Comparison of ENCODE assay signal across 28 cellular contexts in the genomic region with DNA sequence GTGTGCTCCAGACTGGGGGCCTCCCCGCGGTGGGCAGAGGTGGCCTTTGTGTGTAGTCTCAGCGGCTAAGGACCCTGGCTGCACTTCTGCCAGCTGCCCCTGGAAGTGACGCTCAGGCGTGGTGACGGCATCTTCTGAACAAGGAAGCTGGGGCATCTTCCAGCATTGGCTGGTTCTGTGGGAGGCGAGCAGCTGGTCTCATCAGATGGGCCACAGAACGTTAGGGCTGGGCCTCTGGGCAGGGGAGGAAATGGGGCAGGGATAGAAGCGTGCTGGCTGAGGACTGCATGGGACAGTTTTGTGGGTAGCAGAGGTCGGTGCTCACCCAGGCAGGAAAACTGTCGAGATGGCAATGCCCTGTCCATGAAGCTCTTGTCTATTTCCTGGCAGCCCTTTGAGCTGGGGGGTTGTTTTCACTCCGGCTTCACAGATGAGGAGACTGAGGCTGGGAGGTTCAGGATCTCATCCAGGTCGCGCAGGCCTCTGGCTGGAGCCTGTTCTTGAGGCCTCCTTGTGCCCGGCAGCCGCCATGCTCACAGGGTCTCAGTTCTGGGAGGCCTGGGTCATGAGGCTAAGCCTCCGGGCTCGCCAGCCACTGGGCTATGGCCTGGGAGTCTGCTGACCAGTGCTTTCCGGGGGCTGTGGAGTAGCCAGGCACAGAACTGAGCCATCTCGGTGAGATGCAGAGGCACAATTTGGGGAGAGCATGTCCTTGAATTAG. TPM values are rescaled to one million over a fixed set of nuclear protein-coding genes. Genes with fewer than 3 reads are reported as not detected.
DNase-seq lines count a peak whose midpoint lies in the region; ATAC-seq and TF ChIP-seq lines count a peak whose summit lies in the region.
"Had no signal": no experiment of that assay in that cellular context is flagged by ENCODE, and none has a peak within 500 bp of the region (broad histone marks: within the 10 kb centered on the region; RNA-seq: fewer than 3 reads in every experiment).

No MANE protein-coding gene starts in this region.

- H3K36me3 ChIP-seq in PC-9 (ENCODE audit: low read depth) = no peaks in the 10 kb centered on the region
- H3K36me3 ChIP-seq: prostate gland had no signal

- no TSS peak for BruUV-seq in PC-9 (replicated peaks; lab: Mats Ljungman, UMichigan)

- H3K27me3 Mint-ChIP-seq in activated naive CD8-positive, alpha-beta T cell treated with anti-CD3 and anti-CD28 coated beads, Interleukin-2, amount 50 U/mL, for 24 hours = no peaks in the 10 kb centered on the region
- H3K27me3 Mint-ChIP-seq in natural killer cell treated with Interleukin-12 subunit alpha and Interleukin-12 subunit beta and Interleukin-15 and Interleukin-18, amount 100 ng/mL, for 72 hours = no peaks in the 10 kb centered on the region
- H3K27me3 Mint-ChIP-seq: CD4-positive, alpha-beta T cell had no signal

- H3K4me1 Mint-ChIP-seq in activated naive CD8-positive, alpha-beta T cell treated with anti-CD3 and anti-CD28 coated beads, Interleukin-2, amount 50 U/mL, for 24 hours = peaks cover 61% of the 10 kb centered on the region
- peaks cover 58 to 79% of the 10 kb centered on the region in 2 donors for H3K4me1 Mint-ChIP-seq in natural killer cell treated with Interleukin-12 subunit alpha and Interleukin-12 subunit beta and Interleukin-15 and Interleukin-18, amount 100 ng/mL, for 72 hours (ENCODE audit: low read depth in 2 of 2)
- H3K4me1 Mint-ChIP-seq: endodermal cell had no signal

- no peak for TF ChIP-seq CTCF in PC-9 (conservative IDR thresholded peaks at IDR 0.05)

- H3K27ac Mint-ChIP-seq in activated naive CD8-positive, alpha-beta T cell treated with anti-CD3 and anti-CD28 coated beads, Interleukin-2, amount 50 U/mL, for 24 hours = peak overlapping the region; percentile 72
- peak overlapping the region; percentile 31 to 95 for H3K27ac Mint-ChIP-seq in natural killer cell treated with Interleukin-12 subunit alpha and Interleukin-12 subunit beta and Interleukin-15 and Interleukin-18, amount 100 ng/mL, for 72 hours
- H3K27ac Mint-ChIP-seq: activated T-cell treated with anti-CD3 and anti-CD28 coated beads, Interleukin-2, amount 50 U/mL, for 72 hours; CD4-positive, alpha-beta T cell; endodermal cell; T-helper 2 cell treated with Interferon-gamma antibody and Interleukin-4, amounts not matched to agents 5 μg/mL and 100 μg/mL, for 36 hours had no signal

- intact Hi-C loops in head of caudate nucleus (cut with DNase I) (no loop called here), PC-9 (cut with micrococcal nuclease; ENCODE audit: unreplicated experiment) (no loop called here)

- peaks cover 100% of the 10 kb centered on the region for H3K27me3 ChIP-seq in PC-9 (ENCODE audit: insufficient read depth, low read depth)

- H3K79me2 ChIP-seq in PC-9 (ENCODE audit: low read depth) = no peaks in the 10 kb centered on the region

- H3F3A ChIP-seq in PC-9 (ENCODE audit: insufficient read depth, low read depth) = no peaks in the 10 kb centered on the region

- no peaks in the 10 kb centered on the region for H3K4me1 ChIP-seq in PC-9 (replicated peaks; ENCODE audit: insufficient read depth)
- H3K4me1 ChIP-seq: prostate gland had no signal

- no peaks in the 10 kb centered on the region for H4K20me1 ChIP-seq in PC-9 (ENCODE audit: insufficient read depth)

- peaks cover 90% of the 10 kb centered on the region for H3K36me3 Mint-ChIP-seq in activated naive CD8-positive, alpha-beta T cell treated with anti-CD3 and anti-CD28 coated beads, Interleukin-2, amount 50 U/mL, for 24 hours (ENCODE audit: low read depth)
- H3K36me3 Mint-ChIP-seq in natural killer cell treated with Interleukin-12 subunit alpha and Interleukin-12 subunit beta and Interleukin-15 and Interleukin-18, amount 100 ng/mL, for 72 hours = peaks cover 39% of the 10 kb centered on the region
- H3K36me3 Mint-ChIP-seq: brain had no signal

- no peak overlapping the region for H3K4me3 Mint-ChIP-seq in activated naive CD8-positive, alpha-beta T cell treated with anti-CD3 and anti-CD28 coated beads, Interleukin-2, amount 50 U/mL, for 24 hours
- H3K4me3 Mint-ChIP-seq in natural killer cell treated with Interleukin-12 subunit alpha and Interleukin-12 subunit beta and Interleukin-15 and Interleukin-18, amount 100 ng/mL, for 72 hours = peak overlapping the region; percentile 42
- H3K4me3 Mint-ChIP-seq: activated T-cell treated with anti-CD3 and anti-CD28 coated beads, Interleukin-2, amount 50 U/mL, for 72 hours; brain; CD4-positive, alpha-beta T cell; endodermal cell; T-helper 2 cell treated with Interferon-gamma antibody and Interleukin-4, amounts not matched to agents 5 μg/mL and 100 μg/mL, for 36 hours had no signal

- H3K9me3 Mint-ChIP-seq in activated naive CD8-positive, alpha-beta T cell treated with anti-CD3 and anti-CD28 coated beads, Interleukin-2, amount 50 U/mL, for 24 hours = no peaks in the 10 kb centered on the region
- no peaks in the 10 kb centered on the region for H3K9me3 Mint-ChIP-seq in natural killer cell treated with Interleukin-12 subunit alpha and Interleukin-12 subunit beta and Interleukin-15 and Interleukin-18, amount 100 ng/mL, for 72 hours
- H3K9me3 Mint-ChIP-seq: activated T-cell treated with anti-CD3 and anti-CD28 coated beads, Interleukin-2, amount 50 U/mL, for 72 hours; CD4-positive, alpha-beta T cell; endodermal cell; T-helper 2 cell treated with Interferon-gamma antibody and Interleukin-4, amounts not matched to agents 5 μg/mL and 100 μg/mL, for 36 hours had no signal

- H3K4me3 ChIP-seq in PC-9 = no peak overlapping the region
- H3K4me3 ChIP-seq: prostate gland, skin epidermis had no signal

- POLR2A ChIA-PET in PC-9 (lab: Charles Lee; ENCODE audit: unreplicated experiment) = no interaction called here

- peak; percentile 51 for DNase-seq in Ammon's horn (ENCODE audit: low spot score)
- DNase-seq in activated naive CD8-positive, alpha-beta T cell treated with anti-CD3 and anti-CD28 coated beads, Interleukin-2, amount 50 U/mL, for 24 hours = no peak
- DNase-seq in natural killer cell treated with Interleukin-12 subunit alpha and Interleukin-12 subunit beta and Interleukin-15 and Interleukin-18, amount 100 ng/mL, for 72 hours (ENCODE audit: low spot score) = no peak
- no peak for DNase-seq in head of caudate nucleus
- no peak for DNase-seq in NCI-H1105 treated with DMSO at 0.1 percent for 48 hours (lab: John Stamatoyannopoulos, UW)
- DNase-seq in PC-9 = no peak
- DNase-seq: ACHN; activated T-cell treated with anti-CD3 and anti-CD28 coated beads, Interleukin-2, amount 50 U/mL, for 72 hours; CD4-positive, alpha-beta T cell; DMS153; endodermal cell; GDM1; glutamatergic neuron; NCI-H1092; NCI-H2081; NCI-H446 treated with DMSO at 0.1 percent for 48 hours; NK-92 treated with Interleukin-12 subunit alpha and Interleukin-12 subunit beta, amount 100 ng/mL, for 24 hours; RPMI8226; SK-N-SH; stimulated activated CD4-positive, alpha-beta T cell treated with anti-CD3 and anti-CD28 coated beads, Interleukin-4, amount 100 ng/mL, for 1 hour had no signal

- ATAC-seq in GM18505 (IDR thresholded peaks at IDR 0.05; ENCODE audit: unreplicated experiment) (no peak), GM21619 (IDR thresholded peaks at IDR 0.05; ENCODE audit: unreplicated experiment) (no peak)
- ATAC-seq in activated naive CD8-positive, alpha-beta T cell treated with anti-CD3 and anti-CD28 coated beads, Interleukin-2, amount 50 U/mL, for 24 hours = no peak
- ATAC-seq in natural killer cell treated with Interleukin-12 subunit alpha and Interleukin-12 subunit beta and Interleukin-15 and Interleukin-18, amount 100 ng/mL, for 72 hours = no peak
- ATAC-seq: activated T-cell treated with anti-CD3 and anti-CD28 coated beads, Interleukin-2, amount 50 U/mL, for 72 hours had no signal

- CTCF ChIA-PET in PC-9 (lab: Charles Lee) = no interaction called here

- H3K9me3 ChIP-seq in PC-9 (ENCODE audit: insufficient read depth, low read depth) = no peaks in the 10 kb centered on the region
- H3K9me3 ChIP-seq: prostate gland, SK-N-SH had no signal

- H3K4me2 ChIP-seq in PC-9 = no peak overlapping the region
- H3K4me2 ChIP-seq: KMS-11, SK-N-SH had no signal

- peak; percentile 49 for TF ChIP-seq POLR2A in GM18505 (IDR thresholded peaks at IDR 0.05; ENCODE audit: borderline replicate concordance, extremely low read depth, insufficient read depth, insufficient read length)

- no peak overlapping the region for H2AFZ ChIP-seq in PC-9

- H3K27ac ChIP-seq in PC-9 = no peak overlapping the region
- H3K27ac ChIP-seq: KMS-11, prostate gland had no signal

- H3K9me2 ChIP-seq in PC-9 (ENCODE audit: insufficient read depth) = no peaks in the 10 kb centered on the region
- H3K9me2 ChIP-seq: SK-N-SH had no signal

RNA-seq across cellular contexts. Expression of a gene that starts 16.3 kb away (rescaled TPM):
- total RNA-seq in natural killer cell treated with Interleukin-12 subunit alpha and Interleukin-12 subunit beta and Interleukin-15 and Interleukin-18, amount 100 ng/mL, for 72 hours = 100 to 1,000 TPM; 198 to 510 TPM
- total RNA-seq in PC-9 (2021) = not detected in 2 replicates
- total RNA-seq: fibroblast of lung had no signal

Comparison
In these comparisons a context has a peak if more than half of its experiments do, and no peak if none do; other contexts are left out.
1. RNA of a gene that starts 16.3 kb away (total RNA-seq): 198 to 510 TPM in natural killer cell treated with Interleukin-12 subunit alpha and Interleukin-12 subunit beta and Interleukin-15 and Interleukin-18, amount 100 ng/mL, for 72 hours; not detected in PC-9; every median in the first group is over 100 times any median in the second.